Comparison of ENCODE assay signal across 1 cellular context in genomic region chr14:94581127-94581999, GRCh38.
TF ChIP-seq lines count a peak whose summit lies in the region.

TSS of gene SERPINA5 (plus strand) at chr14:94581426. CDS start at chr14:94587363, 5,937 bp downstream.

TF ChIP-seq in HepG2, 621 proteins besides CTCF, POLR2A, EP300 and RAD21 (continued from another document and continues in another):
- TF ChIP-seq ZHX2 (IDR thresholded peaks at IDR 0.05; ENCODE audit: low read depth) (no peak), ZHX2 (CRISPR knock-in tag; IDR thresholded peaks at IDR 0.05; ENCODE audit: borderline replicate concordance) (no peak), ZNF451 (CRISPR knock-in tag; IDR thresholded peaks at IDR 0.05) (peak; percentile 46; the same call in 1 of the 2 replicates), ZNF616 (CRISPR knock-in tag; IDR thresholded peaks at IDR 0.05; ENCODE audit: low read depth) (peak; percentile 83), ZNF607 (CRISPR knock-in tag; IDR thresholded peaks at IDR 0.05; ENCODE audit: borderline replicate concordance) (peak; percentile 16; the same call in 1 of the 2 replicates), PRPF4 (IDR thresholded peaks at IDR 0.05; ENCODE audit: low read depth, low read length, poor library complexity, severe bottlenecking) (no peak), ZMYM4 (CRISPR knock-in tag; IDR thresholded peaks at IDR 0.05) (0 out of 2 replicates have a peak, but pooled peaks have one; percentile 25), ATAD3A (CRISPR knock-in tag; IDR thresholded peaks at IDR 0.05) (no peak), KDM4B (CRISPR knock-in tag; IDR thresholded peaks at IDR 0.05) (0 out of 2 replicates have a peak, but pooled peaks have one; percentile 37), ZNF382 (CRISPR knock-in tag; IDR thresholded peaks at IDR 0.05; ENCODE audit: borderline replicate concordance) (no peak), EHMT2 (IDR thresholded peaks at IDR 0.05; ENCODE audit: borderline replicate concordance, low read depth, low read length) (no peak), SMAD3 (CRISPR knock-in tag; IDR thresholded peaks at IDR 0.05) (no peak), TBX2 (CRISPR knock-in tag; IDR thresholded peaks at IDR 0.05; ENCODE audit: borderline replicate concordance) (peak; percentile 58; the same call in 1 of the 2 replicates), ZNF629 (CRISPR knock-in tag; conservative IDR thresholded peaks at IDR 0.05) (no peak), ZC3H13 (CRISPR knock-in tag; IDR thresholded peaks at IDR 0.05) (0 out of 2 replicates have a peak, but pooled peaks have one; percentile 48), ZNF687 (CRISPR knock-in tag; IDR thresholded peaks at IDR 0.05) (peak; percentile 100), SNRNP70 (IDR thresholded peaks at IDR 0.05; ENCODE audit: low read depth, low read length) (no peak), SP140L (CRISPR knock-in tag; IDR thresholded peaks at IDR 0.05; ENCODE audit: borderline replicate concordance) (no peak), FOXA1 (IDR thresholded peaks at IDR 0.05) (no peak), FOXA1 (CRISPR knock-in tag; IDR thresholded peaks at IDR 0.05) (0 out of 2 replicates have a peak, but pooled peaks have one; percentile 22), ZKSCAN1 (IDR thresholded peaks at IDR 0.05; ENCODE audit: low read length) (no peak), FOSL1 (CRISPR knock-in tag; IDR thresholded peaks at IDR 0.05; ENCODE audit: borderline replicate concordance) (no peak), ZNF234 (CRISPR knock-in tag; conservative IDR thresholded peaks at IDR 0.05) (no peak), ZNF280B (CRISPR knock-in tag; IDR thresholded peaks at IDR 0.05; ENCODE audit: borderline replicate concordance) (peak; percentile 74; the same call in 1 of the 2 replicates), MAFF (IDR thresholded peaks at IDR 0.05; ENCODE audit: low read depth, low read length) (no peak), KLF15 (CRISPR knock-in tag; IDR thresholded peaks at IDR 0.05; ENCODE audit: borderline replicate concordance) (no peak), ZKSCAN8 (CRISPR knock-in tag; IDR thresholded peaks at IDR 0.05; ENCODE audit: borderline replicate concordance) (no peak), MYC (CRISPR knock-in tag; IDR thresholded peaks at IDR 0.05; ENCODE audit: borderline replicate concordance) (peak; percentile 66; the same call in 1 of the 2 replicates), SRSF4 (IDR thresholded peaks at IDR 0.05; ENCODE audit: low read depth, low read length, poor library complexity, severe bottlenecking) (no peak), ZNF251 (CRISPR knock-in tag; IDR thresholded peaks at IDR 0.05) (no peak), NFE2 (CRISPR knock-in tag; IDR thresholded peaks at IDR 0.05) (no peak), TMF1 (CRISPR knock-in tag; IDR thresholded peaks at IDR 0.05; ENCODE audit: low read depth) (0 out of 2 replicates have a peak, but pooled peaks have one; percentile 55), ZNF468 (CRISPR knock-in tag; IDR thresholded peaks at IDR 0.05) (no peak)
- TF ChIP-seq, protein P1, sequence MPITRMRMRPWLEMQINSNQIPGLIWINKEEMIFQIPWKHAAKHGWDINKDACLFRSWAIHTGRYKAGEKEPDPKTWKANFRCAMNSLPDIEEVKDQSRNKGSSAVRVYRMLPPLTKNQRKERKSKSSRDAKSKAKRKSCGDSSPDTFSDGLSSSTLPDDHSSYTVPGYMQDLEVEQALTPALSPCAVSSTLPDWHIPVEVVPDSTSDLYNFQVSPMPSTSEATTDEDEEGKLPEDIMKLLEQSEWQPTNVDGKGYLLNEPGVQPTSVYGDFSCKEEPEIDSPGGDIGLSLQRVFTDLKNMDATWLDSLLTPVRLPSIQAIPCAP (CRISPR knock-in tag; IDR thresholded peaks at IDR 0.05; ENCODE audit: low read depth), result no peak
- TF ChIP-seq, protein P2, sequence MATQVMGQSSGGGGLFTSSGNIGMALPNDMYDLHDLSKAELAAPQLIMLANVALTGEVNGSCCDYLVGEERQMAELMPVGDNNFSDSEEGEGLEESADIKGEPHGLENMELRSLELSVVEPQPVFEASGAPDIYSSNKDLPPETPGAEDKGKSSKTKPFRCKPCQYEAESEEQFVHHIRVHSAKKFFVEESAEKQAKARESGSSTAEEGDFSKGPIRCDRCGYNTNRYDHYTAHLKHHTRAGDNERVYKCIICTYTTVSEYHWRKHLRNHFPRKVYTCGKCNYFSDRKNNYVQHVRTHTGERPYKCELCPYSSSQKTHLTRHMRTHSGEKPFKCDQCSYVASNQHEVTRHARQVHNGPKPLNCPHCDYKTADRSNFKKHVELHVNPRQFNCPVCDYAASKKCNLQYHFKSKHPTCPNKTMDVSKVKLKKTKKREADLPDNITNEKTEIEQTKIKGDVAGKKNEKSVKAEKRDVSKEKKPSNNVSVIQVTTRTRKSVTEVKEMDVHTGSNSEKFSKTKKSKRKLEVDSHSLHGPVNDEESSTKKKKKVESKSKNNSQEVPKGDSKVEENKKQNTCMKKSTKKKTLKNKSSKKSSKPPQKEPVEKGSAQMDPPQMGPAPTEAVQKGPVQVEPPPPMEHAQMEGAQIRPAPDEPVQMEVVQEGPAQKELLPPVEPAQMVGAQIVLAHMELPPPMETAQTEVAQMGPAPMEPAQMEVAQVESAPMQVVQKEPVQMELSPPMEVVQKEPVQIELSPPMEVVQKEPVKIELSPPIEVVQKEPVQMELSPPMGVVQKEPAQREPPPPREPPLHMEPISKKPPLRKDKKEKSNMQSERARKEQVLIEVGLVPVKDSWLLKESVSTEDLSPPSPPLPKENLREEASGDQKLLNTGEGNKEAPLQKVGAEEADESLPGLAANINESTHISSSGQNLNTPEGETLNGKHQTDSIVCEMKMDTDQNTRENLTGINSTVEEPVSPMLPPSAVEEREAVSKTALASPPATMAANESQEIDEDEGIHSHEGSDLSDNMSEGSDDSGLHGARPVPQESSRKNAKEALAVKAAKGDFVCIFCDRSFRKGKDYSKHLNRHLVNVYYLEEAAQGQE (IDR thresholded peaks at IDR 0.05; ENCODE audit: borderline replicate concordance in 1 of 2, low read depth in 1 of 2, low read length in 2 of 2), result peak in 1 of 2 experiments; percentile 33; a peak in 1 of 4 replicates
- TF ChIP-seq, protein P3, sequence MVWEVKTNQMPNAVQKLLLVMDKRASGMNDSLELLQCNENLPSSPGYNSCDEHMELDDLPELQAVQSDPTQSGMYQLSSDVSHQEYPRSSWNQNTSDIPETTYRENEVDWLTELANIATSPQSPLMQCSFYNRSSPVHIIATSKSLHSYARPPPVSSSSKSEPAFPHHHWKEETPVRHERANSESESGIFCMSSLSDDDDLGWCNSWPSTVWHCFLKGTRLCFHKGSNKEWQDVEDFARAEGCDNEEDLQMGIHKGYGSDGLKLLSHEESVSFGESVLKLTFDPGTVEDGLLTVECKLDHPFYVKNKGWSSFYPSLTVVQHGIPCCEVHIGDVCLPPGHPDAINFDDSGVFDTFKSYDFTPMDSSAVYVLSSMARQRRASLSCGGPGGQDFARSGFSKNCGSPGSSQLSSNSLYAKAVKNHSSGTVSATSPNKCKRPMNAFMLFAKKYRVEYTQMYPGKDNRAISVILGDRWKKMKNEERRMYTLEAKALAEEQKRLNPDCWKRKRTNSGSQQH (CRISPR knock-in tag; IDR thresholded peaks at IDR 0.05; ENCODE audit: low read depth), result peak; percentile 38; the same call in 1 of the 2 replicates
- TF ChIP-seq, protein P4, sequence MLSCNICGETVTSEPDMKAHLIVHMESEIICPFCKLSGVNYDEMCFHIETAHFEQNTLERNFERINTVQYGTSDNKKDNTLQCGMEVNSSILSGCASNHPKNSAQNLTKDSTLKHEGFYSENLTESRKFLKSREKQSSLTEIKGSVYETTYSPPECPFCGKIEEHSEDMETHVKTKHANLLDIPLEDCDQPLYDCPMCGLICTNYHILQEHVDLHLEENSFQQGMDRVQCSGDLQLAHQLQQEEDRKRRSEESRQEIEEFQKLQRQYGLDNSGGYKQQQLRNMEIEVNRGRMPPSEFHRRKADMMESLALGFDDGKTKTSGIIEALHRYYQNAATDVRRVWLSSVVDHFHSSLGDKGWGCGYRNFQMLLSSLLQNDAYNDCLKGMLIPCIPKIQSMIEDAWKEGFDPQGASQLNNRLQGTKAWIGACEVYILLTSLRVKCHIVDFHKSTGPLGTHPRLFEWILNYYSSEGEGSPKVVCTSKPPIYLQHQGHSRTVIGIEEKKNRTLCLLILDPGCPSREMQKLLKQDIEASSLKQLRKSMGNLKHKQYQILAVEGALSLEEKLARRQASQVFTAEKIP (CRISPR knock-in tag; IDR thresholded peaks at IDR 0.05; ENCODE audit: borderline replicate concordance), result no peak
- TF ChIP-seq, protein P5, sequence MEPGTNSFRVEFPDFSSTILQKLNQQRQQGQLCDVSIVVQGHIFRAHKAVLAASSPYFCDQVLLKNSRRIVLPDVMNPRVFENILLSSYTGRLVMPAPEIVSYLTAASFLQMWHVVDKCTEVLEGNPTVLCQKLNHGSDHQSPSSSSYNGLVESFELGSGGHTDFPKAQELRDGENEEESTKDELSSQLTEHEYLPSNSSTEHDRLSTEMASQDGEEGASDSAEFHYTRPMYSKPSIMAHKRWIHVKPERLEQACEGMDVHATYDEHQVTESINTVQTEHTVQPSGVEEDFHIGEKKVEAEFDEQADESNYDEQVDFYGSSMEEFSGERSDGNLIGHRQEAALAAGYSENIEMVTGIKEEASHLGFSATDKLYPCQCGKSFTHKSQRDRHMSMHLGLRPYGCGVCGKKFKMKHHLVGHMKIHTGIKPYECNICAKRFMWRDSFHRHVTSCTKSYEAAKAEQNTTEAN (CRISPR knock-in tag; conservative IDR thresholded peaks at IDR 0.05), result peak; percentile 58; the same call in 1 of the 2 replicates
